ENCODE assay signal across 8 cellular contexts in genomic region chr9:133421615-133422542, GRCh38.
DNase-seq lines count a peak whose midpoint lies in the region; ATAC-seq lines count a peak whose summit lies in the region.

Gene ADAMTS13 (plus strand): TSS chr9:133422367. CDS start chr9:133422444, 77 bp downstream.

- ATAC-seq in effector memory CD8-positive, alpha-beta T cell (replicated peaks): peak; percentile 22
- ATAC-seq in HG03439 (IDR thresholded peaks at IDR 0.05; ENCODE audit: unreplicated experiment): no peak

- peak within 1 kb of the TSS; percentile 39 to 78 for H3K27ac Mint-ChIP-seq in effector memory CD8-positive, alpha-beta T cell

- peak; percentile 66 for DNase-seq in activated CD4-positive, alpha-beta T cell treated with anti-CD3 and anti-CD28 coated beads for 48 hours
- DNase-seq in activated CD4-positive, alpha-beta T cell treated with anti-CD3 and anti-CD28 coated beads, Interleukin-2, amount 50 U/mL, for 1 hour: no peak
- DNase-seq in NCI-H226 (peak; percentile 33), NCI-H1048 (lab: John Stamatoyannopoulos, UW) (no peak), NCI-H526 treated with DMSO at 0.1 percent for 48 hours (lab: John Stamatoyannopoulos, UW) (no peak)
- DNase-seq in effector memory CD8-positive, alpha-beta T cell: peak in 1 of 3 experiments; percentile 17
- DNase-seq in stimulated activated CD8-positive, alpha-beta memory T cell treated with anti-CD3 and anti-CD28 coated beads, Interleukin-4, amount 100 ng/mL, for 48 hours: peak; percentile 70

- H3K27me3 Mint-ChIP-seq in effector memory CD8-positive, alpha-beta T cell: peaks cover 17 to 31% of the 10 kb centered on the region in 2 donors

- H3K4me1 Mint-ChIP-seq in effector memory CD8-positive, alpha-beta T cell (ENCODE audit: low read depth in 2 of 2): peaks cover 27% of the 10 kb centered on the region in 2 donors

- H3K4me3 Mint-ChIP-seq in effector memory CD8-positive, alpha-beta T cell: no peak within 1 kb of the TSS

- peaks cover 0 to 6% of the 10 kb centered on the region in 2 donors for H3K9me3 Mint-ChIP-seq in effector memory CD8-positive, alpha-beta T cell

- peaks cover 12% of the 10 kb centered on the region for H3K36me3 Mint-ChIP-seq in effector memory CD8-positive, alpha-beta T cell (ENCODE audit: insufficient read depth)

Comparison
In these comparisons a context has a peak if more than half of its experiments do, and no peak if none do; other contexts are left out.
1. DNase-seq: peak in activated CD4-positive, alpha-beta T cell treated with anti-CD3 and anti-CD28 coated beads for 48 hours (single experiment), NCI-H226 (single experiment) and stimulated activated CD8-positive, alpha-beta memory T cell treated with anti-CD3 and anti-CD28 coated beads, Interleukin-4, amount 100 ng/mL, for 48 hours (single experiment); none in activated CD4-positive, alpha-beta T cell treated with anti-CD3 and anti-CD28 coated beads, Interleukin-2, amount 50 U/mL, for 1 hour (single experiment), NCI-H1048 (single experiment) and NCI-H526 treated with DMSO at 0.1 percent for 48 hours (single experiment).